8 cellular contexts compared by ENCODE assay signal in the genomic region with DNA sequence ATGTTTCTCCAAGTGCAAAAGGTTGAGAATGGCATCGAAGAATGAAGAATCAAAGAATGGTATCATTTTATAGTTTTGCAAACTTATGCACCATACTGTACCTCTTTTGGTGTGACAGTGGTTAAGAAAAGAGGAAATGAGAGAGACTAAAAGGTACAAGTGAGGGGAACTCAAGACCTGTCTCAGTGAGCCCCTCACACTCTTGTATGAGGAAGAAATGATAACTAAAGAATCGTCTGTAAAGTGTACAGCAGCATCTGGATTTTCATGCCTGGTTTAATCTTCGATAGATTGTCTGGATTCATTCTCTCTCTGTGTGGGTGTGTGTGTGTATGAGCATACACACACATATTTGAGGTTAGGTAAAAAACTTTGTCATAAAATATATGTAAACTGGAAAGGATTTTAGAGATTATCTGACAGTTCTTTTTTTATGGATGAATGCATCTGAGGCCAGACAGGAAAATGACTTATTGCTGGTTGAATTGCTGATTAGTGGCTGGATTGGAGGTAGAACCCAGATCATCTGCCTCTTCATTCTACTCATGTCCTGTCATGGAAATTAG. TPM values are rescaled to one million over a fixed set of nuclear protein-coding genes. Genes with fewer than 3 reads are reported as not detected.
DNase-seq lines count a peak whose midpoint lies in the region; ATAC-seq, FAIRE-seq and TF ChIP-seq lines count a peak whose summit lies in the region.

No MANE protein-coding gene starts in this region.

- H3K9me3 ChIP-seq in Peyer's patch = no peaks in the 10 kb centered on the region
- H3K9me3 ChIP-seq in naive thymus-derived CD4-positive, alpha-beta T cell (ENCODE audit: control insufficient read depth in 2 of 3, low read length in 3 of 3) = no peaks in the 10 kb centered on the region

- FAIRE-seq in urothelium cell line (lab: Jason Lieb, UNC) = no peak

- H3K4me3 ChIP-seq in Peyer's patch = no peak overlapping the region
- H3K4me3 ChIP-seq in naive thymus-derived CD4-positive, alpha-beta T cell (ENCODE audit: low read length) = no peak overlapping the region
- no peak overlapping the region for H3K4me3 ChIP-seq in lower leg skin (ENCODE audit: low read depth, poor library complexity, severe bottlenecking)

- H3K27me3 Mint-ChIP-seq in activated CD8-positive, alpha-beta memory T cell treated with anti-CD3 and anti-CD28 coated beads, Interleukin-2, amount 10 ng/mL, durations not matched to agents 7 days and 5 days = no peaks in the 10 kb centered on the region
- no peaks in the 10 kb centered on the region for H3K27me3 Mint-ChIP-seq in naive thymus-derived CD4-positive, alpha-beta T cell
- no peaks in the 10 kb centered on the region for H3K27me3 Mint-ChIP-seq in effector memory CD8-positive, alpha-beta T cell

- no peaks in the 10 kb centered on the region for H3K9me3 Mint-ChIP-seq in activated CD8-positive, alpha-beta memory T cell treated with anti-CD3 and anti-CD28 coated beads, Interleukin-2, amount 10 ng/mL, durations not matched to agents 7 days and 5 days (ENCODE audit: low read depth)
- peaks cover 0 to 7% (median 0%) of the 10 kb centered on the region in 11 donors for H3K9me3 Mint-ChIP-seq in naive thymus-derived CD4-positive, alpha-beta T cell
- no peaks in the 10 kb centered on the region for H3K9me3 Mint-ChIP-seq in effector memory CD8-positive, alpha-beta T cell

- H3K4me3 Mint-ChIP-seq in activated CD8-positive, alpha-beta memory T cell treated with anti-CD3 and anti-CD28 coated beads, Interleukin-2, amount 10 ng/mL, durations not matched to agents 7 days and 5 days = no peak overlapping the region
- peak overlapping the region in 8 of 10 donors; percentile 2 to 69 (median 22) for H3K4me3 Mint-ChIP-seq in naive thymus-derived CD4-positive, alpha-beta T cell
- H3K4me3 Mint-ChIP-seq in effector memory CD8-positive, alpha-beta T cell = no peak overlapping the region

- no peak for TF ChIP-seq POLR2A in Peyer's patch (IDR thresholded peaks at IDR 0.05)
- TF ChIP-seq POLR2A in lower leg skin (IDR thresholded peaks at IDR 0.05) = no peak

- WGBS in lower leg skin, 2 donors = 65 to 72% methylated on average over 3 of the region's 3 CpGs

- H3K36me3 ChIP-seq in Peyer's patch = no peaks in the 10 kb centered on the region
- peaks cover 0 to 4% (median 0%) of the 10 kb centered on the region in 3 experiments for H3K36me3 ChIP-seq in naive thymus-derived CD4-positive, alpha-beta T cell (ENCODE audit: control insufficient read depth in 2 of 3, insufficient read depth in 3 of 3, low read length in 3 of 3)

- ATAC-seq in activated CD8-positive, alpha-beta memory T cell treated with anti-CD3 and anti-CD28 coated beads, Interleukin-2, amount 10 ng/mL, durations not matched to agents 7 days and 5 days = no peak
- ATAC-seq in HG02943 (IDR thresholded peaks at IDR 0.05; ENCODE audit: low read depth, unreplicated experiment) = peak; percentile 66
- no peak for ATAC-seq in naive thymus-derived CD4-positive, alpha-beta T cell
- ATAC-seq in effector memory CD8-positive, alpha-beta T cell (replicated peaks) = no peak

- DNase-seq in activated CD8-positive, alpha-beta memory T cell treated with anti-CD3 and anti-CD28 coated beads, Interleukin-2, amount 10 ng/mL, durations not matched to agents 7 days and 5 days = no peak
- no peak for DNase-seq in activated CD8-positive, alpha-beta memory T cell treated with anti-CD3 and anti-CD28 coated beads, Interleukin-2, amount 50 U/mL, for 4 hours
- DNase-seq in Peyer's patch (no peak), urothelium cell line (ENCODE audit: low spot score) (no peak), lower leg skin (ENCODE audit: low spot score in 2 of 2) (no peak)
- DNase-seq in naive thymus-derived CD4-positive, alpha-beta T cell = no peak
- DNase-seq in effector memory CD8-positive, alpha-beta T cell = no peak

- TF ChIP-seq CTCF in Peyer's patch (IDR thresholded peaks at IDR 0.05) (no peak), lower leg skin (IDR thresholded peaks at IDR 0.05) (no peak)

- peak overlapping the region; percentile 66 for H3K27ac Mint-ChIP-seq in activated CD8-positive, alpha-beta memory T cell treated with anti-CD3 and anti-CD28 coated beads, Interleukin-2, amount 10 ng/mL, durations not matched to agents 7 days and 5 days
- H3K27ac Mint-ChIP-seq in naive thymus-derived CD4-positive, alpha-beta T cell = peak overlapping the region in 7 of 9 donors; percentile 2 to 75 (median 45)
- peak overlapping the region in 1 of 2 donors; percentile 35 for H3K27ac Mint-ChIP-seq in effector memory CD8-positive, alpha-beta T cell

- POLR2A ChIA-PET in naive thymus-derived CD4-positive, alpha-beta T cell (lab: Charles Lee) = no interaction called here

- peaks cover 17% of the 10 kb centered on the region for H3K36me3 Mint-ChIP-seq in activated CD8-positive, alpha-beta memory T cell treated with anti-CD3 and anti-CD28 coated beads, Interleukin-2, amount 10 ng/mL, durations not matched to agents 7 days and 5 days
- H3K36me3 Mint-ChIP-seq in naive thymus-derived CD4-positive, alpha-beta T cell = peaks cover 0 to 44% (median 38%) of the 10 kb centered on the region in 5 donors
- peaks cover 5% of the 10 kb centered on the region for H3K36me3 Mint-ChIP-seq in effector memory CD8-positive, alpha-beta T cell (ENCODE audit: insufficient read depth)

- peak overlapping the region; percentile 1 to 72 (median 14) for H3K27ac ChIP-seq in Peyer's patch
- no peak overlapping the region for H3K27ac ChIP-seq in naive thymus-derived CD4-positive, alpha-beta T cell (ENCODE audit: low read depth, low read length)

- peaks cover 65% of the 10 kb centered on the region for H3K4me1 Mint-ChIP-seq in activated CD8-positive, alpha-beta memory T cell treated with anti-CD3 and anti-CD28 coated beads, Interleukin-2, amount 10 ng/mL, durations not matched to agents 7 days and 5 days
- H3K4me1 Mint-ChIP-seq in naive thymus-derived CD4-positive, alpha-beta T cell = peaks cover 18 to 72% (median 53%) of the 10 kb centered on the region in 7 donors
- H3K4me1 Mint-ChIP-seq in effector memory CD8-positive, alpha-beta T cell (ENCODE audit: low read depth in 2 of 2) = peaks cover 8 to 15% of the 10 kb centered on the region in 2 donors

- peaks cover 0 to 43% (median 9%) of the 10 kb centered on the region in 4 donors for H3K4me1 ChIP-seq in Peyer's patch
- H3K4me1 ChIP-seq in naive thymus-derived CD4-positive, alpha-beta T cell (ENCODE audit: control insufficient read depth in 2 of 2, insufficient read depth in 2 of 2, low read length in 2 of 2) = peaks cover 0 to 20% of the 10 kb centered on the region in 2 donors

- CTCF ChIA-PET in activated CD8-positive, alpha-beta memory T cell treated with anti-CD3 and anti-CD28 coated beads, Interleukin-2, amount 10 ng/mL, durations not matched to agents 7 days and 5 days (lab: Charles Lee) = interaction anchor here (1.1 kb wide), 1 partner anchor 67 kb away, joined by 3 read pairs; no protein-coding TSS in a partner anchor
- CTCF ChIA-PET in naive thymus-derived CD4-positive, alpha-beta T cell (lab: Charles Lee) = interaction anchor here (0.8 kb wide), 1 partner anchor 132 kb away, joined by 3 read pairs; no protein-coding TSS in a partner anchor

- intact Hi-C loops in naive thymus-derived CD4-positive, alpha-beta T cell (cut with micrococcal nuclease) = loop anchor here in 1 of 2 donors (10.0 kb wide), 1 partner anchor 1174 kb away; a partner anchor contains a TSS
- intact Hi-C loops in lower leg skin (cut with DNase I; ENCODE audit: low total_unique reads) = loop anchor here (10.0 kb wide), 1 partner anchor 166 kb away; no protein-coding TSS in a partner anchor

- no peaks in the 10 kb centered on the region for H3K27me3 ChIP-seq in Peyer's patch
- H3K27me3 ChIP-seq in naive thymus-derived CD4-positive, alpha-beta T cell (ENCODE audit: control insufficient read depth in 2 of 2, insufficient read depth in 2 of 2, low read length in 2 of 2) = no peaks in the 10 kb centered on the region

RNA-seq across cellular contexts. Expression of a gene that starts 15.9 kb away (rescaled TPM):
- 100 to 1,000 TPM; 168 to 258 TPM for total RNA-seq in activated CD8-positive, alpha-beta memory T cell treated with anti-CD3 and anti-CD28 coated beads, Interleukin-2, amount 10 ng/mL, durations not matched to agents 7 days and 5 days
- total RNA-seq in Peyer's patch (100 to 1,000 TPM in 3 of 4 donors, 10 to 100 TPM in 1; 93.1 to 173 (median 134) TPM), lower leg skin (1,000 to 10,000 TPM in 1 of 4 donors, 100 to 1,000 TPM in 3; 487 to 1,086 (median 587) TPM)
- 100 to 1,000 TPM; 157 to 269 (median 175) TPM for total RNA-seq in naive thymus-derived CD4-positive, alpha-beta T cell
- polyA plus RNA-seq in naive thymus-derived CD4-positive, alpha-beta T cell = 100 to 1,000 TPM in 1 of 2 donors, 10 to 100 TPM in 1; 61.5 to 122 TPM

Comparison
In these comparisons a context has a peak if more than half of its experiments do, and no peak if none do; other contexts are left out.
1. H3K4me3 Mint-ChIP-seq: peak in naive thymus-derived CD4-positive, alpha-beta T cell (8 of 10); none in activated CD8-positive, alpha-beta memory T cell treated with anti-CD3 and anti-CD28 coated beads, Interleukin-2, amount 10 ng/mL, durations not matched to agents 7 days and 5 days (single experiment) and effector memory CD8-positive, alpha-beta T cell (0 of 2).